Comparison of ENCODE assay signal across 8 cellular contexts in the genomic region with DNA sequence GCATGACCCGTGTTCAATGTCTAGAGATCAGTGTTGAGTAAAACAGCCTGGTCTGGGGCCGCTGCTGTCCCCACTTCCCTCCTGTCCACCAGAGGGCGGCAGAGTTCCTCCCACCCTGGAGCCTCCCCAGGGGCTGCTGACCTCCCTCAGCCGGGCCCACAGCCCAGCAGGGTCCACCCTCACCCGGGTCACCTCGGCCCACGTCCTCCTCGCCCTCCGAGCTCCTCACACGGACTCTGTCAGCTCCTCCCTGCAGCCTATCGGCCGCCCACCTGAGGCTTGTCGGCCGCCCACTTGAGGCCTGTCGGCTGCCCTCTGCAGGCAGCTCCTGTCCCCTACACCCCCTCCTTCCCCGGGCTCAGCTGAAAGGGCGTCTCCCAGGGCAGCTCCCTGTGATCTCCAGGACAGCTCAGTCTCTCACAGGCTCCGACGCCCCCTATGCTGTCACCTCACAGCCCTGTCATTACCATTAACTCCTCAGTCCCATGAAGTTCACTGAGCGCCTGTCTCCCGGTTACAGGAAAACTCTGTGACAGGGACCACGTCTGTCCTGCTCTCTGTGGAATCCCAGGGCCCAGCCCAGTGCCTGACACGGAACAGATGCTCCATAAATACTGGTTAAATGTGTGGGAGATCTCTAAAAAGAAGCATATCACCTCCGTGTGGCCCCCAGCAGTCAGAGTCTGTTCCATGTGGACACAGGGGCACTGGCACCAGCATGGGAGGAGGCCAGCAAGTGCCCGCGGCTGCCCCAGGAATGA. TPM values are rescaled to one million over a fixed set of nuclear protein-coding genes. Genes with fewer than 3 reads are reported as not detected.
DNase-seq lines count a peak whose midpoint lies in the region; ATAC-seq, FAIRE-seq and TF ChIP-seq lines count a peak whose summit lies in the region.

No MANE protein-coding gene starts in this region.

- H3K4me3 ChIP-seq in SJCRH30 (no peak overlapping the region), small intestine (ENCODE audit: low read depth in 1 of 2, low read length in 2 of 2) (peak overlapping the region in 1 of 2 donors; percentile 30)

- H3K4me1 ChIP-seq in SJCRH30 (no peaks in the 10 kb centered on the region; the same call in none of the 2 replicates), small intestine (ENCODE audit: control insufficient read depth in 2 of 2, insufficient read depth in 1 of 2, low read depth in 1 of 2, low read length in 1 of 2) (no peaks in the 10 kb centered on the region)

- ATAC-seq in Right ventricle myocardium superior (ENCODE audit: poor library complexity) = peak; percentile 74
- ATAC-seq in GM21381 (IDR thresholded peaks at IDR 0.05; ENCODE audit: unreplicated experiment) = no peak
- no peak for ATAC-seq in GM19035 (IDR thresholded peaks at IDR 0.05; ENCODE audit: unreplicated experiment)

- peaks cover 25% of the 10 kb centered on the region for H3K27me3 ChIP-seq in SJCRH30
- H3K27me3 ChIP-seq in small intestine (ENCODE audit: control insufficient read depth in 2 of 2, insufficient read depth in 2 of 2, low read length in 2 of 2) = peaks cover 0 to 6% of the 10 kb centered on the region in 2 donors

- TF ChIP-seq CTCF in LNCAP (IDR thresholded peaks at IDR 0.05) = peak; percentile 88

- DNase-seq in GM03348 (ENCODE audit: low spot score) = peak; percentile 65
- DNase-seq in SJCRH30 = peak; percentile 67 to 69
- DNase-seq in activated effector memory CD4-positive, alpha-beta T cell treated with Interleukin-2 at 50 U/mL for 16 hours = peak; percentile 57
- DNase-seq in Right ventricle myocardium superior = peak; percentile 52
- peak; percentile 81 for DNase-seq in small intestine

- H3K9me3 ChIP-seq in SJCRH30 (replicated peaks) (no peaks in the 10 kb centered on the region), small intestine (ENCODE audit: control insufficient read depth, low read depth) (no peaks in the 10 kb centered on the region)

- WGBS in small intestine, 3 donors = 14 to 15% (median 15%) methylated on average over 24 to 26 of the region's 26 CpGs

- H3K27ac ChIP-seq in SJCRH30 = no peak overlapping the region
- no peak overlapping the region for H3K27ac ChIP-seq in small intestine (ENCODE audit: low read depth in 1 of 2, low read length in 1 of 2)

- no peak for FAIRE-seq in small intestine (lab: Jason Lieb, UNC)

- H3K36me3 ChIP-seq in SJCRH30 = no peaks in the 10 kb centered on the region
- H3K36me3 ChIP-seq in small intestine (ENCODE audit: control insufficient read depth in 2 of 2, insufficient read depth in 2 of 2, low read length in 2 of 2) = no peaks in the 10 kb centered on the region

- intact Hi-C loops in Right ventricle myocardium superior (cut with DNase I) = no loop called here

RNA-seq across cellular contexts. Expression of a gene that starts 1.5 kb away (rescaled TPM):
- not detected in 2 replicates for total RNA-seq in SJCRH30 (2014; rRNA removed; shearing (Covaris generic))
- not detected for total RNA-seq in Right ventricle myocardium superior
- polyA plus RNA-seq in small intestine = 10 to 100 TPM in 1 of 3 donors, 1 to 10 TPM in 2; 2.7 to 32.4 (median 3.1) TPM

RNA-seq across cellular contexts. Expression of a gene that starts 18.9 kb away (rescaled TPM):
- not detected in 2 replicates for total RNA-seq in SJCRH30 (2014; rRNA removed; shearing (Covaris generic))
- not detected for total RNA-seq in Right ventricle myocardium superior
- polyA plus RNA-seq in small intestine = under 1 TPM in 1 of 3 donors, not detected in 2; 0.33 TPM

RNA-seq across cellular contexts. Expression of a gene that starts 48.4 kb away (rescaled TPM):
- not detected in 2 replicates for total RNA-seq in SJCRH30 (2014; rRNA removed; shearing (Covaris generic))
- total RNA-seq in Right ventricle myocardium superior = not detected
- polyA plus RNA-seq in small intestine = 10 to 100 TPM in 2 of 3 donors, 1 to 10 TPM in 1; 8.5 to 45.8 (median 14.1) TPM
